ENCODE assay signal across 11 cellular contexts in genomic region chr1:25561426-25562100, GRCh38. TPM values are rescaled to one million over a fixed set of nuclear protein-coding genes. Genes with fewer than 3 reads are reported as not detected.
A peak's percentile ranks its signal among the peaks of the same experiment; 100 is the strongest.
DNase-seq lines count a peak whose midpoint lies in the region; ATAC-seq lines count a peak whose summit lies in the region.
"Had no signal": no experiment of that assay in that cellular context is flagged by ENCODE, and none has a peak within 500 bp of the region (broad histone marks: within the 10 kb centered on the region; RNA-seq: fewer than 3 reads in every experiment).

No MANE protein-coding gene starts in this region.

- ATAC-seq in activated CD8-positive, alpha-beta memory T cell treated with anti-CD3 and anti-CD28 coated beads, Interleukin-2, amount 10 ng/mL, durations not matched to agents 7 days and 5 days = no peak
- ATAC-seq in GM21367 (IDR thresholded peaks at IDR 0.05; ENCODE audit: unreplicated experiment) (no peak), GM21528 (IDR thresholded peaks at IDR 0.05; ENCODE audit: low FRiP score, unreplicated experiment) (no peak)

- H3K27me3 Mint-ChIP-seq in activated CD8-positive, alpha-beta memory T cell treated with anti-CD3 and anti-CD28 coated beads, Interleukin-2, amount 10 ng/mL, durations not matched to agents 7 days and 5 days = no peaks in the 10 kb centered on the region
- no peaks in the 10 kb centered on the region for H3K27me3 Mint-ChIP-seq in activated T-helper 1 cell treated with anti-CD3 and anti-CD28 coated beads, Interleukin-12 subunit alpha, Interleukin-12 subunit beta, Interleukin-2, Interleukin-4 antibody, amounts not matched to agents 30 ng/mL and 10 ng/mL and 1 ng/mL, durations not matched to agents 14 hours and 24 hours and 36 hours (ENCODE audit: insufficient read depth)
- peaks cover 2 to 7% (median 5%) of the 10 kb centered on the region in 3 donors for H3K27me3 Mint-ChIP-seq in immature natural killer cell (ENCODE audit: low read depth in 3 of 3)

- H3K4me1 Mint-ChIP-seq in activated CD8-positive, alpha-beta memory T cell treated with anti-CD3 and anti-CD28 coated beads, Interleukin-2, amount 10 ng/mL, durations not matched to agents 7 days and 5 days = peaks cover 60% of the 10 kb centered on the region
- H3K4me1 Mint-ChIP-seq in activated T-helper 1 cell treated with anti-CD3 and anti-CD28 coated beads, Interleukin-12 subunit alpha, Interleukin-12 subunit beta, Interleukin-2, Interleukin-4 antibody, amounts not matched to agents 30 ng/mL and 10 ng/mL and 1 ng/mL, durations not matched to agents 14 hours and 24 hours and 36 hours (ENCODE audit: low read depth) = peaks cover 54% of the 10 kb centered on the region
- peaks cover 73 to 83% of the 10 kb centered on the region in 2 donors for H3K4me1 Mint-ChIP-seq in immature natural killer cell

- CTCF ChIA-PET in activated CD8-positive, alpha-beta memory T cell treated with anti-CD3 and anti-CD28 coated beads, Interleukin-2, amount 10 ng/mL, durations not matched to agents 7 days and 5 days (lab: Charles Lee) = interaction anchor here (0.7 to 1.1 kb wide), 4 partner anchors 11 to 18 kb away, joined by 3 to 4 read pairs (median 4); partner anchors contain the start of gene LDLRAP1

- peak overlapping the region; percentile 73 for H3K27ac Mint-ChIP-seq in activated CD8-positive, alpha-beta memory T cell treated with anti-CD3 and anti-CD28 coated beads, Interleukin-2, amount 10 ng/mL, durations not matched to agents 7 days and 5 days
- peak overlapping the region; percentile 29 for H3K27ac Mint-ChIP-seq in activated T-helper 1 cell treated with anti-CD3 and anti-CD28 coated beads, Interleukin-12 subunit alpha, Interleukin-12 subunit beta, Interleukin-2, Interleukin-4 antibody, amounts not matched to agents 30 ng/mL and 10 ng/mL and 1 ng/mL, durations not matched to agents 14 hours and 24 hours and 36 hours
- peak overlapping the region; percentile 87 to 97 (median 95) for H3K27ac Mint-ChIP-seq in immature natural killer cell

- intact Hi-C loops in activated T-helper 1 cell treated with anti-CD3 and anti-CD28 coated beads, Interleukin-12 subunit alpha, Interleukin-12 subunit beta, Interleukin-2, Interleukin-4 antibody, amounts not matched to agents 30 ng/mL and 10 ng/mL and 1 ng/mL, durations not matched to agents 14 hours and 24 hours and 36 hours (cut with micrococcal nuclease) = no loop called here

- no peaks in the 10 kb centered on the region for H3K36me3 Mint-ChIP-seq in activated CD8-positive, alpha-beta memory T cell treated with anti-CD3 and anti-CD28 coated beads, Interleukin-2, amount 10 ng/mL, durations not matched to agents 7 days and 5 days
- H3K36me3 Mint-ChIP-seq in activated T-helper 1 cell treated with anti-CD3 and anti-CD28 coated beads, Interleukin-12 subunit alpha, Interleukin-12 subunit beta, Interleukin-2, Interleukin-4 antibody, amounts not matched to agents 30 ng/mL and 10 ng/mL and 1 ng/mL, durations not matched to agents 14 hours and 24 hours and 36 hours (ENCODE audit: low read depth) = peaks cover 13% of the 10 kb centered on the region
- H3K36me3 Mint-ChIP-seq in immature natural killer cell = peaks cover 5 to 22% (median 16%) of the 10 kb centered on the region in 3 donors

- DNase-seq in activated CD8-positive, alpha-beta memory T cell treated with anti-CD3 and anti-CD28 coated beads, Interleukin-2, amount 10 ng/mL, durations not matched to agents 7 days and 5 days = no peak
- no peak for DNase-seq in activated CD8-positive, alpha-beta memory T cell treated with anti-CD3 and anti-CD28 coated beads, Interleukin-2, amount 50 U/mL, for 4 hours
- DNase-seq in activated T-helper 1 cell treated with anti-CD3 and anti-CD28 coated beads, Interleukin-12 subunit alpha, Interleukin-12 subunit beta, Interleukin-2, Interleukin-4 antibody, amounts not matched to agents 30 ng/mL and 10 ng/mL and 1 ng/mL, durations not matched to agents 14 hours and 24 hours and 36 hours (ENCODE audit: low spot score) = no peak
- no peak for DNase-seq in immature natural killer cell
- no peak for DNase-seq in substantia nigra (lab: John Stamatoyannopoulos, UW)
- no peak for DNase-seq in SW 1271 (lab: John Stamatoyannopoulos, UW)
- DNase-seq: islet precursor cell, NCI-H748 treated with DMSO at 0.1 percent for 48 hours, occipital lobe had no signal

- H3K27ac ChIP-seq in substantia nigra (ENCODE audit: low read depth, low read length, poor library complexity, severe bottlenecking) = peak overlapping the region; percentile 98

- no peak overlapping the region for H3K4me3 Mint-ChIP-seq in activated CD8-positive, alpha-beta memory T cell treated with anti-CD3 and anti-CD28 coated beads, Interleukin-2, amount 10 ng/mL, durations not matched to agents 7 days and 5 days
- H3K4me3 Mint-ChIP-seq in activated T-helper 1 cell treated with anti-CD3 and anti-CD28 coated beads, Interleukin-12 subunit alpha, Interleukin-12 subunit beta, Interleukin-2, Interleukin-4 antibody, amounts not matched to agents 30 ng/mL and 10 ng/mL and 1 ng/mL, durations not matched to agents 14 hours and 24 hours and 36 hours = peak overlapping the region; percentile 26
- H3K4me3 Mint-ChIP-seq in immature natural killer cell = peak overlapping the region; percentile 74 to 85 (median 78)

- H3K9me3 Mint-ChIP-seq in activated CD8-positive, alpha-beta memory T cell treated with anti-CD3 and anti-CD28 coated beads, Interleukin-2, amount 10 ng/mL, durations not matched to agents 7 days and 5 days (ENCODE audit: low read depth) = no peaks in the 10 kb centered on the region
- no peaks in the 10 kb centered on the region for H3K9me3 Mint-ChIP-seq in activated T-helper 1 cell treated with anti-CD3 and anti-CD28 coated beads, Interleukin-12 subunit alpha, Interleukin-12 subunit beta, Interleukin-2, Interleukin-4 antibody, amounts not matched to agents 30 ng/mL and 10 ng/mL and 1 ng/mL, durations not matched to agents 14 hours and 24 hours and 36 hours
- no peaks in the 10 kb centered on the region for H3K9me3 Mint-ChIP-seq in immature natural killer cell

RNA-seq across cellular contexts. Expression of gene LDLRAP1, which starts 18.2 kb away (rescaled TPM):
- 10 to 100 TPM in 1 of 2 experiments, 1 to 10 TPM in 1; 4.9 to 11.0 TPM for total RNA-seq in activated CD8-positive, alpha-beta memory T cell treated with anti-CD3 and anti-CD28 coated beads, Interleukin-2, amount 10 ng/mL, durations not matched to agents 7 days and 5 days
- 4.6 and 5.3 TPM in 2 replicates for total RNA-seq in activated T-helper 1 cell treated with anti-CD3 and anti-CD28 coated beads, Interleukin-12 subunit alpha, Interleukin-12 subunit beta, Interleukin-2, Interleukin-4 antibody, amounts not matched to agents 30 ng/mL and 10 ng/mL and 1 ng/mL, durations not matched to agents 14 hours and 24 hours and 36 hours
- polyA plus RNA-seq in immature natural killer cell = 10 to 100 TPM; 46.5 to 81.5 (median 69.2) TPM

RNA-seq across cellular contexts. Expression of gene MAN1C1, which starts 55.0 kb away (rescaled TPM):
- 10 to 100 TPM; 15.5 to 20.0 TPM for total RNA-seq in activated CD8-positive, alpha-beta memory T cell treated with anti-CD3 and anti-CD28 coated beads, Interleukin-2, amount 10 ng/mL, durations not matched to agents 7 days and 5 days
- 0.83 and 0.98 TPM in 2 replicates for total RNA-seq in activated T-helper 1 cell treated with anti-CD3 and anti-CD28 coated beads, Interleukin-12 subunit alpha, Interleukin-12 subunit beta, Interleukin-2, Interleukin-4 antibody, amounts not matched to agents 30 ng/mL and 10 ng/mL and 1 ng/mL, durations not matched to agents 14 hours and 24 hours and 36 hours
- 1 to 10 TPM in 2 of 3 donors, under 1 TPM in 1; 0.48 to 2.8 (median 1.2) TPM for polyA plus RNA-seq in immature natural killer cell

Comparison
In these comparisons a context has a peak if more than half of its experiments do, and no peak if none do; other contexts are left out.
1. H3K27ac Mint-ChIP-seq: peak in every context shown above with its lines; median percentile 95 in immature natural killer cell; 73 in activated CD8-positive, alpha-beta memory T cell treated with anti-CD3 and anti-CD28 coated beads, Interleukin-2, amount 10 ng/mL, durations not matched to agents 7 days and 5 days; 29 in activated T-helper 1 cell treated with anti-CD3 and anti-CD28 coated beads, Interleukin-12 subunit alpha, Interleukin-12 subunit beta, Interleukin-2, Interleukin-4 antibody, amounts not matched to agents 30 ng/mL and 10 ng/mL and 1 ng/mL, durations not matched to agents 14 hours and 24 hours and 36 hours.